In the genomic region with DNA sequence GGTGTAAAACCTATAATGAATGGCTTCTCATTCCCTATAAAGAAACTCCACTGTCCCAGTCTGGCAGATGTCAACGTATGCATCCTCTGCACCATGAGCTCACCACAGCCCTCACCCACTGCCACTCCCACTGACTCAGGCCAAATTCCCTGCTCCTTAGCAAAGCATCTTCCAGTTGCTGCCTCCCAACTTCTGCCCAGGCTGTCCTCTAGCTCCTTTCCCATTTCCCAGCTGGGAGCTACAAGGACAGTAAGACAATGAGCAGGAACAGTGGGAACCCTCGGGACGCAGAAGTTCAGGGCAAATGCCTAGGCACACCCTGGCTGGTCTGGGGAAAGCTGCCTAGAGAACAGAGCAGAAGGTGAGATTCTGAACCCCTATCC, we compare ENCODE assay signal across 8 cellular contexts. TPM values are rescaled to one million over a fixed set of nuclear protein-coding genes. Genes with fewer than 3 reads are reported as not detected.
A peak's percentile ranks its signal among the peaks of the same experiment; 100 is the strongest.
DNase-seq lines count a peak whose midpoint lies in the region; ATAC-seq and TF ChIP-seq lines count a peak whose summit lies in the region.

No MANE protein-coding gene starts in this region.

- no peak for ATAC-seq in HG03175 (IDR thresholded peaks at IDR 0.05; ENCODE audit: unreplicated experiment)

- H3K9ac ChIP-seq in BLaER1 = peak overlapping the region; percentile 94
- peak overlapping the region; percentile 74 to 85 for H3K9ac ChIP-seq in liver (ENCODE audit: low read depth in 1 of 2, low read length in 2 of 2)

- WGBS in liver = under 1% methylated on average over 3 of the region's 3 CpGs

- no peaks in the 10 kb centered on the region for H4K20me1 ChIP-seq in BLaER1

- H3K27ac ChIP-seq in BLaER1 = peak overlapping the region; percentile 89
- H3K27ac ChIP-seq in breast epithelium = peak overlapping the region; percentile 72
- H3K27ac ChIP-seq in liver (ENCODE audit: low read depth in 1 of 2, low read length in 2 of 2) = no peak overlapping the region
- H3K27ac ChIP-seq in tibial artery = peak overlapping the region; percentile 78 to 88

- H3K27me3 ChIP-seq in BLaER1 (no peaks in the 10 kb centered on the region), breast epithelium (no peaks in the 10 kb centered on the region), liver (ENCODE audit: control insufficient read depth in 4 of 4, insufficient read depth in 4 of 4, low read length in 3 of 4) (no peaks in the 10 kb centered on the region), tibial artery (no peaks in the 10 kb centered on the region)

- TF ChIP-seq POLR2A in breast epithelium (IDR thresholded peaks at IDR 0.05) = no peak

- DNase-seq in LNCaP clone FGC (ENCODE audit: low read depth) = no peak
- no peak for DNase-seq in breast epithelium (ENCODE audit: low spot score in 2 of 2)
- no peak for DNase-seq in tibial artery
- no peak for DNase-seq in SK-N-DZ (ENCODE audit: low spot score)
- no peak for DNase-seq in stimulated activated CD4-positive, alpha-beta T cell treated with anti-CD3 and anti-CD28 coated beads, Interleukin-2, amount 100 ng/mL, for 48 hours

- intact Hi-C loops in breast epithelium (cut with DNase I; ENCODE audit: low total_unique reads) (loop anchor here (2.0 kb wide), 1 partner anchor 34 kb away; no protein-coding TSS in a partner anchor), tibial artery (cut with DNase I; ENCODE audit: low total_unique reads) (loop anchor here (5.0 to 10.0 kb wide), 2 partner anchors 52 to 94 kb away; partner anchors contain the start of gene NRN1L)

- no peak for TF ChIP-seq CTCF in LNCaP clone FGC (IDR thresholded peaks at IDR 0.05; ENCODE audit: control insufficient read depth, extremely low read depth, insufficient read depth)
- TF ChIP-seq CTCF in breast epithelium (IDR thresholded peaks at IDR 0.05) = no peak
- no peak for TF ChIP-seq CTCF in liver (IDR thresholded peaks at IDR 0.05; ENCODE audit: low read depth, low read length, missing input control)
- TF ChIP-seq CTCF in tibial artery (IDR thresholded peaks at IDR 0.05) = no peak

- no peak for TF ChIP-seq RAD21 in liver (IDR thresholded peaks at IDR 0.05)

- peak overlapping the region; percentile 81 for H3K4me3 ChIP-seq in BLaER1
- peak overlapping the region; percentile 73 for H3K4me3 ChIP-seq in LNCaP clone FGC (ENCODE audit: low read depth, low read length)
- H3K4me3 ChIP-seq in breast epithelium = peak overlapping the region; percentile 83 to 92 (median 90)
- H3K4me3 ChIP-seq in liver (ENCODE audit: low read depth in 1 of 3, low read length in 3 of 3) = peak overlapping the region; percentile 70 to 88 (median 87)
- peak overlapping the region; percentile 76 to 82 for H3K4me3 ChIP-seq in tibial artery

- H3K9me3 ChIP-seq in BLaER1 (no peaks in the 10 kb centered on the region), breast epithelium (no peaks in the 10 kb centered on the region), liver (ENCODE audit: control insufficient read depth in 4 of 4, low read length in 3 of 4) (no peaks in the 10 kb centered on the region), tibial artery (no peaks in the 10 kb centered on the region)

- peak overlapping the region; percentile 90 for H3K4me2 ChIP-seq in BLaER1

- H3K36me3 ChIP-seq in BLaER1 = peaks cover 45% of the 10 kb centered on the region
- no peaks in the 10 kb centered on the region for H3K36me3 ChIP-seq in breast epithelium
- peaks cover 0 to 25% (median 19%) of the 10 kb centered on the region in 4 donors for H3K36me3 ChIP-seq in liver (ENCODE audit: control insufficient read depth in 4 of 4, insufficient read depth in 3 of 4, low read depth in 1 of 4, low read length in 3 of 4)
- peaks cover 19 to 43% (median 38%) of the 10 kb centered on the region in 3 donors for H3K36me3 ChIP-seq in tibial artery

- peaks cover 29% of the 10 kb centered on the region for H3K4me1 ChIP-seq in BLaER1
- H3K4me1 ChIP-seq in breast epithelium = peaks cover 0 to 5% of the 10 kb centered on the region in 2 donors
- H3K4me1 ChIP-seq in liver (ENCODE audit: control insufficient read depth in 4 of 4, insufficient read depth in 4 of 4, low read length in 3 of 4) = peaks cover 4 to 19% (median 10%) of the 10 kb centered on the region in 4 donors
- peaks cover 0 to 19% (median 16%) of the 10 kb centered on the region in 4 donors for H3K4me1 ChIP-seq in tibial artery

TF ChIP-seq in liver, 16 proteins besides CTCF, POLR2A, EP300 and RAD21:
- TF ChIP-seq ATF3 (IDR thresholded peaks at IDR 0.05) (no peak), GABPA (IDR thresholded peaks at IDR 0.05 in 1 of 2, conservative IDR thresholded peaks at IDR 0.05 in 1 of 2) (no peak), ZBTB33 (IDR thresholded peaks at IDR 0.05) (no peak)

RNA-seq across cellular contexts. Expression of gene THAP11, which starts 9.1 kb away (rescaled TPM):
- total RNA-seq in breast epithelium = 10 to 100 TPM; 51.1 to 57.8 (median 53.0) TPM
- 10 to 100 TPM; 14.1 to 19.7 TPM for total RNA-seq in liver
- 1 to 10 TPM; 6.7 to 9.5 TPM for polyA plus RNA-seq in liver
- 108 and 111 TPM in 2 replicates for polyA plus RNA-seq in SK-N-DZ (2014; cell fraction: cytosol; rRNA removed)
- 56.2 TPM in 2 replicates for polyA plus RNA-seq in SK-N-DZ (2014; cell fraction: nucleus; rRNA removed)

RNA-seq across cellular contexts. Expression of gene NUTF2, which starts 13.7 kb away (rescaled TPM):
- total RNA-seq in breast epithelium (100 to 1,000 TPM in 1 of 3 donors, 10 to 100 TPM in 2; 91.5 to 168 (median 94.8) TPM), liver (10 to 100 TPM; 27.4 to 69.5 TPM)
- polyA plus RNA-seq in liver = 10 to 100 TPM; 51.0 to 58.7 TPM
- polyA plus RNA-seq in SK-N-DZ (2014; cell fraction: cytosol; rRNA removed) = 143 and 159 TPM in 2 replicates
- polyA plus RNA-seq in SK-N-DZ (2014; cell fraction: nucleus; rRNA removed) = 137 and 145 TPM in 2 replicates

RNA-seq across cellular contexts. Expression of gene CENPT, which starts 14.5 kb away (rescaled TPM):
- total RNA-seq in breast epithelium (10 to 100 TPM; 35.0 to 52.0 (median 51.5) TPM), liver (10 to 100 TPM; 15.9 to 22.7 TPM)
- polyA plus RNA-seq in liver = 10 to 100 TPM; 11.4 to 26.9 TPM
- 41.6 and 54.9 TPM in 2 replicates for polyA plus RNA-seq in SK-N-DZ (2014; cell fraction: cytosol; rRNA removed)
- 463 and 467 TPM in 2 replicates for polyA plus RNA-seq in SK-N-DZ (2014; cell fraction: nucleus; rRNA removed)

RNA-seq across cellular contexts. Expression of gene TSNAXIP1, which starts 26.3 kb away (rescaled TPM):
- 1 to 10 TPM; 1.1 to 4.2 (median 3.9) TPM for total RNA-seq in breast epithelium
- total RNA-seq in liver = under 1 TPM; 0.09 to 0.75 TPM
- polyA plus RNA-seq in liver = 1 to 10 TPM in 1 of 2 donors, under 1 TPM in 1; 0.62 to 1.5 TPM
- 0.27 and 0.70 TPM in 2 replicates for polyA plus RNA-seq in SK-N-DZ (2014; cell fraction: cytosol; rRNA removed)
- 13.3 and 17.3 TPM in 2 replicates for polyA plus RNA-seq in SK-N-DZ (2014; cell fraction: nucleus; rRNA removed)

RNA-seq across cellular contexts. Expression of gene RANBP10, which starts 26.7 kb away (rescaled TPM):
- total RNA-seq in breast epithelium (10 to 100 TPM in 2 of 3 donors, 1 to 10 TPM in 1; 7.7 to 13.2 (median 13.1) TPM), liver (10 to 100 TPM in 1 of 2 donors, 1 to 10 TPM in 1; 9.8 to 12.8 TPM)
- 10 to 100 TPM; 14.9 to 15.5 TPM for polyA plus RNA-seq in liver
- polyA plus RNA-seq in SK-N-DZ (2014; cell fraction: cytosol; rRNA removed) = 6.6 and 7.0 TPM in 2 replicates
- 13.8 and 17.4 TPM in 2 replicates for polyA plus RNA-seq in SK-N-DZ (2014; cell fraction: nucleus; rRNA removed)

Comparison
In these comparisons a context has a peak if more than half of its experiments do, and no peak if none do; other contexts are left out.
1. H3K27ac ChIP-seq: peak in BLaER1 (single experiment), breast epithelium (2 of 2) and tibial artery (2 of 2); none in liver (0 of 2).
2. Peak in every context shown above with its lines, with median percentiles within 50 percentile points of each other: H3K4me3 ChIP-seq.